ENCODE assay signal across 10 cellular contexts in the genomic region with DNA sequence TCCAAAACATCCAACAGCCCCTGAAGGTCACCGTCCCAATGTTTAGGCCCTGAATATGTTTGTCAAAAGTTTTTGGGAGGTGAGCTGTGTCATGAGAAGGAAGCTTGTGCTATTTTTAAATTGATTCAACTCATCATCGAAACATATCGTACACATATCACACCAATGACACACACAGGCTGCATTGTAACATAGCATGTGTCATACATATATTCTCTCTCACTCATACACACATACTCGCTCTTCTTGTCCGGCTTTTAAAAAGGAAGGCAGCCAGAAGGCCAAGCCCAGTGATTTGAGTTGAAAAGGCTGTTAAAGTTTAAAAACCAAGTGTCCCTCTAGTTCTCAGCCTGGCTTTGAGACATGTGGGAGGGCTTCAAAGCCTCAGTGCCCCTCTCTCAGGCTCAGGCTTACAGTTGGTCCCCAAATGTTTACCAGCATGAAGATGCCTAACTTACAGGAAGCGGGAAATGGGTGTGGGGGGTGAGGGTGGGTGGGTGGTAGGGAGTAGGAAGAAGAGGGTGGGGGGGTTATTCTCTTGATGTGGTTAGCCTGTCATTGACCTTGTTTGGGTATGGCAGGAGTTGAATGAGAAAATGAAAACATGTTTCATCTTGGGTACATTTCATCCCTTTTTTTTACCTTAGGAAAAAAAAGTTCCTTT. TPM values are rescaled to one million over a fixed set of nuclear protein-coding genes. Genes with fewer than 3 reads are reported as not detected.
A peak's percentile ranks its signal among the peaks of the same experiment; 100 is the strongest.
DNase-seq lines count a peak whose midpoint lies in the region; ATAC-seq, FAIRE-seq and TF ChIP-seq lines count a peak whose summit lies in the region.
"Had no signal": no experiment of that assay in that cellular context is flagged by ENCODE, and none has a peak within 500 bp of the region (broad histone marks: within the 10 kb centered on the region; RNA-seq: fewer than 3 reads in every experiment).

No MANE protein-coding gene starts in this region.

- H3K9me3 ChIP-seq in A549 (no peaks in the 10 kb centered on the region), WERI-Rb-1 (ENCODE audit: severe bottlenecking) (no peaks in the 10 kb centered on the region), right atrium auricular region (no peaks in the 10 kb centered on the region)
- H3K9me3 ChIP-seq: stomach had no signal

- no peak for ATAC-seq in A549

- FAIRE-seq in A549 (lab: Jason Lieb, UNC), result no peak

- H3K27me3 ChIP-seq in WERI-Rb-1 (ENCODE audit: insufficient read depth, low read depth, severe bottlenecking) (no peaks in the 10 kb centered on the region), right atrium auricular region (peaks cover 4 to 5% of the 10 kb centered on the region in 2 donors)

- H3K4me3 ChIP-seq in A549 (no peak overlapping the region), WERI-Rb-1 (ENCODE audit: low read depth, low read length) (no peak overlapping the region), right atrium auricular region (no peak overlapping the region)
- H3K4me3 ChIP-seq: stomach had no signal

- H3K4me1 ChIP-seq in A549, result peaks cover 31% of the 10 kb centered on the region
- peaks cover 0 to 26% of the 10 kb centered on the region in 2 donors for H3K4me1 ChIP-seq in right atrium auricular region

- H3K4me2 ChIP-seq in A549, result no peak overlapping the region

- no peak for TF ChIP-seq POLR2A in A549 (IDR thresholded peaks at IDR 0.05; ENCODE audit: low read length)

- TF ChIP-seq EP300 in A549 (IDR thresholded peaks at IDR 0.05), result no peak

- 77% methylated on average over 6 of the region's 6 CpGs for WGBS in A549 (ENCODE audit: missing lambda C conversion rate)

- CTCF ChIA-PET in A549 (lab: Yijun Ruan, JAX), result interaction anchor here (1.4 kb wide), 1 partner anchor 90 kb away, joined by 4 read pairs; no protein-coding TSS in a partner anchor

- H3K27ac ChIP-seq in A549 (peak overlapping the region; percentile 37 to 88; a peak in 4 of 6 replicates), WERI-Rb-1 (0 out of 2 replicates have a peak overlapping the region, but pooled peaks have one; percentile 5), right atrium auricular region (no peak overlapping the region), substantia nigra (ENCODE audit: low read depth, low read length, poor library complexity, severe bottlenecking) (no peak overlapping the region)

- H3K36me3 ChIP-seq in WERI-Rb-1 (peaks cover 23% of the 10 kb centered on the region), right atrium auricular region (no peaks in the 10 kb centered on the region)
- H3K36me3 ChIP-seq: stomach had no signal

- POLR2A ChIA-PET in A549 (lab: Yijun Ruan, JAX), result no interaction called here

- DNase-seq in A549 (ENCODE audit: low read depth in 1 of 2, low spot score in 1 of 2) (no peak), Daoy (ENCODE audit: low read depth) (peak; percentile 37), WERI-Rb-1 (no peak), fibroblast of peridontal ligament (ENCODE audit: extremely low read depth) (peak; percentile 81), NCI-H226 (no peak), right atrium auricular region (ENCODE audit: low spot score) (no peak), substantia nigra (lab: John Stamatoyannopoulos, UW) (no peak), NCI-H748 treated with DMSO at 0.1 percent for 48 hours (lab: John Stamatoyannopoulos, UW) (no peak)
- DNase-seq: NCI-H446, stomach had no signal

- TF ChIP-seq CTCF in A549 (IDR thresholded peaks at IDR 0.05), result no peak
- no peak for TF ChIP-seq CTCF in WERI-Rb-1 (IDR thresholded peaks at IDR 0.05; ENCODE audit: low read depth, low read length)
- no peak for TF ChIP-seq CTCF in right atrium auricular region (IDR thresholded peaks at IDR 0.05)

- no peak for TF ChIP-seq RAD21 in A549 (conservative IDR thresholded peaks at IDR 0.05 in 1 of 2, IDR thresholded peaks at IDR 0.05 in 1 of 2)

TF ChIP-seq in A549, 52 proteins besides CTCF, POLR2A, EP300 and RAD21 (continues in another document):
- TF ChIP-seq, protein P1, sequence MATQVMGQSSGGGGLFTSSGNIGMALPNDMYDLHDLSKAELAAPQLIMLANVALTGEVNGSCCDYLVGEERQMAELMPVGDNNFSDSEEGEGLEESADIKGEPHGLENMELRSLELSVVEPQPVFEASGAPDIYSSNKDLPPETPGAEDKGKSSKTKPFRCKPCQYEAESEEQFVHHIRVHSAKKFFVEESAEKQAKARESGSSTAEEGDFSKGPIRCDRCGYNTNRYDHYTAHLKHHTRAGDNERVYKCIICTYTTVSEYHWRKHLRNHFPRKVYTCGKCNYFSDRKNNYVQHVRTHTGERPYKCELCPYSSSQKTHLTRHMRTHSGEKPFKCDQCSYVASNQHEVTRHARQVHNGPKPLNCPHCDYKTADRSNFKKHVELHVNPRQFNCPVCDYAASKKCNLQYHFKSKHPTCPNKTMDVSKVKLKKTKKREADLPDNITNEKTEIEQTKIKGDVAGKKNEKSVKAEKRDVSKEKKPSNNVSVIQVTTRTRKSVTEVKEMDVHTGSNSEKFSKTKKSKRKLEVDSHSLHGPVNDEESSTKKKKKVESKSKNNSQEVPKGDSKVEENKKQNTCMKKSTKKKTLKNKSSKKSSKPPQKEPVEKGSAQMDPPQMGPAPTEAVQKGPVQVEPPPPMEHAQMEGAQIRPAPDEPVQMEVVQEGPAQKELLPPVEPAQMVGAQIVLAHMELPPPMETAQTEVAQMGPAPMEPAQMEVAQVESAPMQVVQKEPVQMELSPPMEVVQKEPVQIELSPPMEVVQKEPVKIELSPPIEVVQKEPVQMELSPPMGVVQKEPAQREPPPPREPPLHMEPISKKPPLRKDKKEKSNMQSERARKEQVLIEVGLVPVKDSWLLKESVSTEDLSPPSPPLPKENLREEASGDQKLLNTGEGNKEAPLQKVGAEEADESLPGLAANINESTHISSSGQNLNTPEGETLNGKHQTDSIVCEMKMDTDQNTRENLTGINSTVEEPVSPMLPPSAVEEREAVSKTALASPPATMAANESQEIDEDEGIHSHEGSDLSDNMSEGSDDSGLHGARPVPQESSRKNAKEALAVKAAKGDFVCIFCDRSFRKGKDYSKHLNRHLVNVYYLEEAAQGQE (IDR thresholded peaks at IDR 0.05), result no peak
- TF ChIP-seq, protein P2, sequence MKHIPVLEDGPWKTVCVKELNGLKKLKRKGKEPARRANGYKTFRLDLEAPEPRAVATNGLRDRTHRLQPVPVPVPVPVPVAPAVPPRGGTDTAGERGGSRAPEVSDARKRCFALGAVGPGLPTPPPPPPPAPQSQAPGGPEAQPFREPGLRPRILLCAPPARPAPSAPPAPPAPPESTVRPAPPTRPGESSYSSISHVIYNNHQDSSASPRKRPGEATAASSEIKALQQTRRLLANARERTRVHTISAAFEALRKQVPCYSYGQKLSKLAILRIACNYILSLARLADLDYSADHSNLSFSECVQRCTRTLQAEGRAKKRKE (CRISPR knock-in tag; IDR thresholded peaks at IDR 0.05; ENCODE audit: low read depth), result no peak
- TF ChIP-seq SREBF2 (IDR thresholded peaks at IDR 0.05) (no peak), MAFK (IDR thresholded peaks at IDR 0.05; ENCODE audit: partially characterized antibody) (no peak), MAZ (IDR thresholded peaks at IDR 0.05; ENCODE audit: borderline replicate concordance, low read depth, low read length) (no peak), EHMT2 (IDR thresholded peaks at IDR 0.05; ENCODE audit: low read depth) (no peak), TFCP2L1 (CRISPR knock-in tag; IDR thresholded peaks at IDR 0.05) (no peak), FOSB (CRISPR knock-in tag; IDR thresholded peaks at IDR 0.05) (no peak), ZNF302 (CRISPR knock-in tag; IDR thresholded peaks at IDR 0.05) (no peak), POLR2AphosphoS2 (conservative IDR thresholded peaks at IDR 0.05; ENCODE audit: low read length) (no peak)
- TF ChIP-seq, protein P3, sequence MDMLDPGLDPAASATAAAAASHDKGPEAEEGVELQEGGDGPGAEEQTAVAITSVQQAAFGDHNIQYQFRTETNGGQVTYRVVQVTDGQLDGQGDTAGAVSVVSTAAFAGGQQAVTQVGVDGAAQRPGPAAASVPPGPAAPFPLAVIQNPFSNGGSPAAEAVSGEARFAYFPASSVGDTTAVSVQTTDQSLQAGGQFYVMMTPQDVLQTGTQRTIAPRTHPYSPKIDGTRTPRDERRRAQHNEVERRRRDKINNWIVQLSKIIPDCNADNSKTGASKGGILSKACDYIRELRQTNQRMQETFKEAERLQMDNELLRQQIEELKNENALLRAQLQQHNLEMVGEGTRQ (IDR thresholded peaks at IDR 0.05), result no peak
- TF ChIP-seq, protein P4, sequence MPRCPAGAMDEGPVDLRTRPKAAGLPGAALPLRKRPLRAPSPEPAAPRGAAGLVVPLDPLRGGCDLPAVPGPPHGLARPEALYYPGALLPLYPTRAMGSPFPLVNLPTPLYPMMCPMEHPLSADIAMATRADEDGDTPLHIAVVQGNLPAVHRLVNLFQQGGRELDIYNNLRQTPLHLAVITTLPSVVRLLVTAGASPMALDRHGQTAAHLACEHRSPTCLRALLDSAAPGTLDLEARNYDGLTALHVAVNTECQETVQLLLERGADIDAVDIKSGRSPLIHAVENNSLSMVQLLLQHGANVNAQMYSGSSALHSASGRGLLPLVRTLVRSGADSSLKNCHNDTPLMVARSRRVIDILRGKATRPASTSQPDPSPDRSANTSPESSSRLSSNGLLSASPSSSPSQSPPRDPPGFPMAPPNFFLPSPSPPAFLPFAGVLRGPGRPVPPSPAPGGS (IDR thresholded peaks at IDR 0.05), result no peak
- TF ChIP-seq, protein P5, sequence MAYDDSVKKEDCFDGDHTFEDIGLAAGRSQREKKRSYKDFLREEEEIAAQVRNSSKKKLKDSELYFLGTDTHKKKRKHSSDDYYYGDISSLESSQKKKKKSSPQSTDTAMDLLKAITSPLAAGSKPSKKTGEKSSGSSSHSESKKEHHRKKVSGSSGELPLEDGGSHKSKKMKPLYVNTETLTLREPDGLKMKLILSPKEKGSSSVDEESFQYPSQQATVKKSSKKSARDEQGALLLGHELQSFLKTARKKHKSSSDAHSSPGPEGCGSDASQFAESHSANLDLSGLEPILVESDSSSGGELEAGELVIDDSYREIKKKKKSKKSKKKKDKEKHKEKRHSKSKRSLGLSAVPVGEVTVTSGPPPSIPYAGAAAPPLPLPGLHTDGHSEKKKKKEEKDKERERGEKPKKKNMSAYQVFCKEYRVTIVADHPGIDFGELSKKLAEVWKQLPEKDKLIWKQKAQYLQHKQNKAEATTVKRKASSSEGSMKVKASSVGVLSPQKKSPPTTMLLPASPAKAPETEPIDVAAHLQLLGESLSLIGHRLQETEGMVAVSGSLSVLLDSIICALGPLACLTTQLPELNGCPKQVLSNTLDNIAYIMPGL (CRISPR knock-in tag; IDR thresholded peaks at IDR 0.05; ENCODE audit: borderline replicate concordance), result no peak

RNA-seq across cellular contexts. Expression of a gene that starts 3.3 kb away (rescaled TPM):
- polyA plus RNA-seq in A549 (2011; rRNA removed) (9.0 and 11.2 TPM in 2 replicates), A549 (2017; fragmentation: RNase III; extraction: RNeasy Plus Mini Kit Qiagen cat#74134 plus additional on column Dnase treatment) (2.5 to 3.0 TPM (median 2.6 TPM) in 3 replicates)
- 6.1 and 8.7 TPM in 2 replicates for polyA plus RNA-seq in A549 (2012; cell fraction: cytosol; rRNA removed)
- polyA plus RNA-seq in A549 (2012; cell fraction: nucleus; rRNA removed), result 19.1 and 19.2 TPM in 2 replicates
- 29.0 and 29.1 TPM in 2 replicates for polyA minus RNA-seq in A549 (2011; rRNA and poly(A)+ RNA removed)
- 0.86 and 2.9 TPM in 2 replicates for total RNA-seq in Daoy (2014; rRNA removed; shearing (Covaris generic))
- total RNA-seq in right atrium auricular region, result 1 to 10 TPM; 1.8 to 1.9 TPM

Comparison
In these comparisons a context has a peak if more than half of its experiments do, and no peak if none do; other contexts are left out.
1. DNase-seq: peak in Daoy (single experiment) and fibroblast of peridontal ligament (single experiment); none in A549 (0 of 2), WERI-Rb-1 (single experiment), NCI-H226 (single experiment), right atrium auricular region (single experiment), substantia nigra (0 of 49) and NCI-H748 treated with DMSO at 0.1 percent for 48 hours (single experiment).
2. H3K27ac ChIP-seq: peak in A549 (2 of 2) and WERI-Rb-1 (single experiment); none in right atrium auricular region (0 of 2) and substantia nigra (single experiment).